Comparison of ENCODE assay signal across 22 cellular contexts in genomic region chr9:94148419-94148818, GRCh38.
"Had no signal": no experiment of that assay in that cellular context is flagged by ENCODE, and none has a peak within 500 bp of the region (broad histone marks: within the 10 kb centered on the region; RNA-seq: fewer than 3 reads in every experiment).

No MANE protein-coding gene starts in this region.

- H3K4me3 Mint-ChIP-seq: activated CD8-positive, alpha-beta memory T cell treated with anti-CD3 and anti-CD28 coated beads, Interleukin-2, amount 10 ng/mL, durations not matched to agents 7 days and 5 days; activated CD8-positive, alpha-beta T cell treated with anti-CD3 and anti-CD28 coated beads, Interleukin-2, amount 10 ng/mL, durations not matched to agents 7 days and 5 days; activated naive CD4-positive, alpha-beta T cell treated with anti-CD3 and anti-CD28 coated beads, Interleukin-2, amount 10 ng/mL, durations not matched to agents 7 days and 5 days; activated naive CD8-positive, alpha-beta T cell treated with anti-CD3 and anti-CD28 coated beads for 36 hours; activated T-helper 17 cell treated with anti-CD3 and anti-CD28 coated beads, Interleukin-2, amount 50 U/mL, for 72 hours; T-helper 1 cell treated with Interleukin-12 subunit alpha and Interleukin-12 subunit beta and Interleukin-4 antibody, amounts not matched to agents 30 μg/mL and 1 μg/mL, for 36 hours had no signal

- DNase-seq: activated CD4-positive, alpha-beta T cell treated with anti-CD3 and anti-CD28 coated beads for 48 hours; activated CD4-positive, alpha-beta T cell treated with anti-CD3 and anti-CD28 coated beads, Interleukin-2, amount 50 U/mL, for 4 hours; activated CD4-positive, CD25-positive, alpha-beta regulatory T cell treated with anti-CD3 and anti-CD28 coated beads, Interleukin-2, amount 50 U/mL, for 72 hours; activated CD8-positive, alpha-beta memory T cell treated with anti-CD3 and anti-CD28 coated beads, Interleukin-2, amount 10 ng/mL, durations not matched to agents 7 days and 5 days; activated CD8-positive, alpha-beta T cell treated with anti-CD3 and anti-CD28 coated beads, Interleukin-2, amount 10 ng/mL, durations not matched to agents 7 days and 5 days; activated gamma-delta T cell treated with Interleukin-2 at 50 U/mL for 16 hours; activated naive CD4-positive, alpha-beta T cell treated with anti-CD3 and anti-CD28 coated beads, Interleukin-2, amount 10 ng/mL, durations not matched to agents 7 days and 5 days; activated naive CD8-positive, alpha-beta T cell treated with anti-CD3 and anti-CD28 coated beads for 36 hours; activated T-cell treated with anti-CD3 and anti-CD28 coated beads, Interleukin-2, amount 50 U/mL, for 48 hours; brain microvascular endothelial cell; MM.1S; NCI-H1105; NCI-H1436; NCI-H187 treated with DMSO at 0.1 percent for 48 hours; NCI-H2081 treated with DMSO at 0.1 percent for 48 hours; NCI-H446; NCI-H524; PC-3; SHP77 treated with DMSO at 0.1 percent for 48 hours had no signal

- ATAC-seq: activated CD8-positive, alpha-beta memory T cell treated with anti-CD3 and anti-CD28 coated beads, Interleukin-2, amount 10 ng/mL, durations not matched to agents 7 days and 5 days; activated CD8-positive, alpha-beta T cell treated with anti-CD3 and anti-CD28 coated beads, Interleukin-2, amount 10 ng/mL, durations not matched to agents 7 days and 5 days; activated T-helper 17 cell treated with anti-CD3 and anti-CD28 coated beads, Interleukin-2, amount 50 U/mL, for 72 hours; PC-3 had no signal

- H3K27ac ChIP-seq: brain microvascular endothelial cell, cardiac muscle cell had no signal

- H3K36me3 Mint-ChIP-seq: activated CD8-positive, alpha-beta memory T cell treated with anti-CD3 and anti-CD28 coated beads, Interleukin-2, amount 10 ng/mL, durations not matched to agents 7 days and 5 days; activated naive CD4-positive, alpha-beta T cell treated with anti-CD3 and anti-CD28 coated beads, Interleukin-2, amount 10 ng/mL, durations not matched to agents 7 days and 5 days; activated naive CD8-positive, alpha-beta T cell treated with anti-CD3 and anti-CD28 coated beads for 36 hours had no signal

- H3K27me3 Mint-ChIP-seq: activated CD8-positive, alpha-beta memory T cell treated with anti-CD3 and anti-CD28 coated beads, Interleukin-2, amount 10 ng/mL, durations not matched to agents 7 days and 5 days; activated naive CD4-positive, alpha-beta T cell treated with anti-CD3 and anti-CD28 coated beads, Interleukin-2, amount 10 ng/mL, durations not matched to agents 7 days and 5 days; activated naive CD8-positive, alpha-beta T cell treated with anti-CD3 and anti-CD28 coated beads for 36 hours; activated T-helper 17 cell treated with anti-CD3 and anti-CD28 coated beads, Interleukin-2, amount 50 U/mL, for 72 hours had no signal

- H3K9me3 Mint-ChIP-seq: activated naive CD4-positive, alpha-beta T cell treated with anti-CD3 and anti-CD28 coated beads, Interleukin-2, amount 10 ng/mL, durations not matched to agents 7 days and 5 days; activated naive CD8-positive, alpha-beta T cell treated with anti-CD3 and anti-CD28 coated beads for 36 hours; activated T-helper 17 cell treated with anti-CD3 and anti-CD28 coated beads, Interleukin-2, amount 50 U/mL, for 72 hours; T-helper 1 cell treated with Interleukin-12 subunit alpha and Interleukin-12 subunit beta and Interleukin-4 antibody, amounts not matched to agents 30 μg/mL and 1 μg/mL, for 36 hours had no signal

- H3K27ac Mint-ChIP-seq: activated CD8-positive, alpha-beta memory T cell treated with anti-CD3 and anti-CD28 coated beads, Interleukin-2, amount 10 ng/mL, durations not matched to agents 7 days and 5 days; activated CD8-positive, alpha-beta T cell treated with anti-CD3 and anti-CD28 coated beads, Interleukin-2, amount 10 ng/mL, durations not matched to agents 7 days and 5 days; activated naive CD4-positive, alpha-beta T cell treated with anti-CD3 and anti-CD28 coated beads, Interleukin-2, amount 10 ng/mL, durations not matched to agents 7 days and 5 days; activated naive CD8-positive, alpha-beta T cell treated with anti-CD3 and anti-CD28 coated beads for 36 hours; activated T-helper 17 cell treated with anti-CD3 and anti-CD28 coated beads, Interleukin-2, amount 50 U/mL, for 72 hours; T-helper 1 cell treated with Interleukin-12 subunit alpha and Interleukin-12 subunit beta and Interleukin-4 antibody, amounts not matched to agents 30 μg/mL and 1 μg/mL, for 36 hours had no signal

- H3K4me1 Mint-ChIP-seq: activated T-helper 17 cell treated with anti-CD3 and anti-CD28 coated beads, Interleukin-2, amount 50 U/mL, for 72 hours had no signal
